ENCODE assay signal across 11 cellular contexts in the genomic region with DNA sequence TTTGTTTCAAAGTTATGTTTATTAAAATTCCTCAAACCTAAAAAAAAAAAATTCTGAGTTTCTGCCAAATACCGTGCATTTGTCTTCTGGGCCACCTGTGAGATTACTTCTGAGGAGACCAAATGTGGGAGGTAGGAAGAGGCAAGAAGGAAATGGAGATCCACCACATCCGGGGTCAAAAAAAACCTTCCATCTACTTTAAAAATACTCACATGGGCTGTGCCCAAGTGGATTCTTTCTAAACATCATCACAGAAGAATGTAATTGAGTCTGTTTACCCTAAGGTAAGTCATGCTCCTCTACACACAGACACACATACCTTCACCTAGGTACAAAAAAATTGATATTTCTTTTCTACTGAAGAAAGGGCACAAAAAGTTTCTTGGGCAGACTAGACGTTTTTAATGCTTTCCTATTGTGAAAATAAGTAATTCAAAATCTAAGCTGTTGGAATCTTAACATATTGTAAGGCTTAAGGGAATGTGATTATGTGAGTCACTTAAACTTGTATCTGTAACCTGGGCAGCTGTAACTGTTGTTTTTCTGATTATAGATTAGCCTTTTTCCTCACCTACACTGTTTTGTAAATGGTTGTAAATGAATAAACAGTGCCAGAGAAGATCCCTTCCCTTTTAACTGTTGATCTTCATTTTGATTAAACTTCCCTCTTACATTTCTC. TPM values are rescaled to one million over a fixed set of nuclear protein-coding genes. Genes with fewer than 3 reads are reported as not detected.
DNase-seq lines count a peak whose midpoint lies in the region; TF ChIP-seq lines count a peak whose summit lies in the region.
"Had no signal": no experiment of that assay in that cellular context is flagged by ENCODE, and none has a peak within 500 bp of the region (broad histone marks: within the 10 kb centered on the region; RNA-seq: fewer than 3 reads in every experiment).

No MANE protein-coding gene starts in this region.

- POLR2A ChIA-PET in GM10248 (lab: Yijun Ruan, JAX), result no interaction called here

- CTCF ChIA-PET in GM10248 (lab: Yijun Ruan, JAX), result interaction anchor here (1.1 to 2.2 kb wide), 5 partner anchors 11 to 59 kb away, joined by 3 to 11 read pairs (median 4); no protein-coding TSS in a partner anchor

- no peak for TF ChIP-seq CTCF in GM10248 (IDR thresholded peaks at IDR 0.05; ENCODE audit: control extremely low read depth, extremely low read depth, low read depth, missing control alignments)
- TF ChIP-seq CTCF in epithelial cell of proximal tubule (conservative IDR thresholded peaks at IDR 0.05; ENCODE audit: low read depth, low read length), result no peak

- DNase-seq in A172 (ENCODE audit: low spot score), result peak; percentile 58
- peak; percentile 36 for DNase-seq in GM10248 (ENCODE audit: extremely low spot score)
- DNase-seq in RPMI8226, result peak; percentile 48
- peak; percentile 67 for DNase-seq in epithelial cell of proximal tubule (ENCODE audit: low read depth)
- no peak for DNase-seq in EL
- no peak for DNase-seq in NCI-H1092 (lab: John Stamatoyannopoulos, UW)
- DNase-seq in NOMO-1 treated with DMSO at 0.1 percent for 48 hours (lab: John Stamatoyannopoulos, UW; ENCODE audit: unreplicated experiment), result no peak
- no peak for DNase-seq in mucosa of gallbladder (ENCODE audit: low spot score)
- DNase-seq: NCI-H345, right lobe of liver, T-helper 9 cell had no signal

- H3K4me3 ChIP-seq in epithelial cell of proximal tubule (ENCODE audit: low read depth, low read length), result no peak overlapping the region
- H3K4me3 ChIP-seq: right lobe of liver had no signal

RNA-seq across cellular contexts. Expression of a gene that starts 19.1 kb away (rescaled TPM):
- total RNA-seq in A172 (2014; rRNA removed; shearing (Covaris generic)), result 0.02 and 0.53 TPM in 2 replicates
- 27.9 and 63.7 TPM in 2 replicates for total RNA-seq in epithelial cell of proximal tubule
- 250 TPM for total RNA-seq in mucosa of gallbladder

Comparison
In these comparisons a context has a peak if more than half of its experiments do, and no peak if none do; other contexts are left out.
1. DNase-seq: peak in A172 (single experiment), GM10248 (single experiment), RPMI8226 (single experiment) and epithelial cell of proximal tubule (single experiment); none in EL (single experiment), NCI-H1092 (single experiment), NOMO-1 treated with DMSO at 0.1 percent for 48 hours (single experiment) and mucosa of gallbladder (single experiment).
2. RNA of a gene that starts 19.1 kb away (total RNA-seq): 250 TPM in mucosa of gallbladder (single experiment) and 27.9 to 63.7 TPM in epithelial cell of proximal tubule; 0.02 to 0.53 TPM in A172; every median in the first group is over 10 times any median in the second.